In genomic region chr19:1026189-1027019, GRCh38 we compare ENCODE assay signal across 8 cellular contexts. TPM values are rescaled to one million over a fixed set of nuclear protein-coding genes. Genes with fewer than 3 reads are reported as not detected.
A peak's percentile ranks its signal among the peaks of the same experiment; 100 is the strongest.
DNase-seq lines count a peak whose midpoint lies in the region; ATAC-seq and TF ChIP-seq lines count a peak whose summit lies in the region.

Gene CNN2, plus strand, starts transcription at chr19:1026608. Its CDS starts 54 bp downstream, at chr19:1026662.

- TF ChIP-seq CTCF in MM.1S (IDR thresholded peaks at IDR 0.05; ENCODE audit: low read length), result no peak

- peak within 1 kb of the TSS; percentile 76 for H3K9ac ChIP-seq in MM.1S (ENCODE audit: low read length)

- no peaks in the 10 kb centered on the region for H3K36me3 ChIP-seq in CD8-positive, alpha-beta memory T cell (ENCODE audit: insufficient read depth, low read length)
- H3K36me3 ChIP-seq in MM.1S (replicated peaks; ENCODE audit: insufficient read depth, low read length), result no peaks in the 10 kb centered on the region; the same call in 1 of the 2 replicates

- CTCF ChIA-PET in CD8-positive, alpha-beta memory T cell (lab: Charles Lee), result interaction anchor here (0.8 to 8.4 kb wide), 15 partner anchors 10 to 240 kb away, joined by 3 to 62 read pairs (median 4); partner anchors contain the start of genes ABCA7, ARHGAP45 and WDR18

- H3K4me1 ChIP-seq in CD8-positive, alpha-beta memory T cell (ENCODE audit: insufficient read depth, low read length), result peaks cover 38% of the 10 kb centered on the region
- H3K4me1 ChIP-seq in MM.1S (ENCODE audit: low read length), result peaks cover 4% of the 10 kb centered on the region; the same call in 1 of the 2 replicates

- H3K79me2 ChIP-seq in MM.1S (ENCODE audit: low read length), result peaks cover 42% of the 10 kb centered on the region

- H3K27me3 Mint-ChIP-seq in CD8-positive, alpha-beta memory T cell, result peaks cover 0 to 6% of the 10 kb centered on the region in 2 donors

- H3K36me3 Mint-ChIP-seq in CD8-positive, alpha-beta memory T cell, result peaks cover 0 to 25% (median 7%) of the 10 kb centered on the region in 3 donors

- POLR2A ChIA-PET in CD8-positive, alpha-beta memory T cell (lab: Charles Lee), result interaction anchor here (0.7 to 9.2 kb wide), 11 partner anchors 9 to 100 kb away, joined by 3 to 143 read pairs (median 7); partner anchors contain the start of genes ABCA7 and ARHGAP45

- H3K4me3 ChIP-seq in CD8-positive, alpha-beta memory T cell (ENCODE audit: low read length), result peak within 1 kb of the TSS; percentile 92
- H3K4me3 ChIP-seq in MM.1S (ENCODE audit: low read length), result peak within 1 kb of the TSS; percentile 99

- peak within 1 kb of the TSS; percentile 89 for H3K27ac ChIP-seq in CD8-positive, alpha-beta memory T cell (ENCODE audit: low read depth, low read length)
- peak within 1 kb of the TSS; percentile 62; the same call in 1 of the 2 replicates for H3K27ac ChIP-seq in MM.1S (ENCODE audit: low read length)

- peak within 1 kb of the TSS; percentile 95 to 99 (median 98) for H3K4me3 Mint-ChIP-seq in CD8-positive, alpha-beta memory T cell

- H3K9me3 Mint-ChIP-seq in CD8-positive, alpha-beta memory T cell, result no peaks in the 10 kb centered on the region

- peak within 1 kb of the TSS; percentile 82 to 99 (median 96) for H3K27ac Mint-ChIP-seq in CD8-positive, alpha-beta memory T cell

- H3K4me2 ChIP-seq in MM.1S (ENCODE audit: low read depth, low read length), result peak within 1 kb of the TSS; percentile 97

- H3K9me2 ChIP-seq in MM.1S (replicated peaks; ENCODE audit: insufficient read depth, low read length), result no peaks in the 10 kb centered on the region

- H3K27me3 ChIP-seq in CD8-positive, alpha-beta memory T cell (ENCODE audit: insufficient read depth, low read length, poor library complexity, severe bottlenecking), result no peaks in the 10 kb centered on the region
- no peaks in the 10 kb centered on the region for H3K27me3 ChIP-seq in MM.1S (replicated peaks; ENCODE audit: insufficient read depth, low read length)

- peak within 1 kb of the TSS; percentile 100 for H2AFZ ChIP-seq in MM.1S (ENCODE audit: low read length)

- peak; percentile 38 for ATAC-seq in GM21529 (IDR thresholded peaks at IDR 0.05; ENCODE audit: unreplicated experiment)
- ATAC-seq in left lobe of liver, result peak; percentile 85

- no peaks in the 10 kb centered on the region for H4K20me1 ChIP-seq in MM.1S (ENCODE audit: insufficient read depth, low read length)

- peak; percentile 58 to 71 (median 68) for DNase-seq in CD8-positive, alpha-beta memory T cell
- peak; percentile 82 for DNase-seq in MM.1S
- DNase-seq in activated CD4-positive, alpha-beta T cell treated with anti-CD3 and anti-CD28 coated beads for 24 hours (ENCODE audit: low read depth in 2 of 2), result peak; percentile 46 to 64
- DNase-seq in dedifferentiated amniotic fluid mesenchymal stem cell (ENCODE audit: extremely low spot score), result peak; percentile 60
- DNase-seq in left lobe of liver (ENCODE audit: low spot score), result peak; percentile 87
- peak; percentile 50 for DNase-seq in stimulated activated CD8-positive, alpha-beta memory T cell treated with anti-CD3 and anti-CD28 coated beads, Interleukin-12 subunit alpha, Interleukin-12 subunit beta, amount 100 ng/mL, for 1 hour (ENCODE audit: low read depth)
- DNase-seq in NCI-H526 treated with DMSO at 0.1 percent for 48 hours (lab: John Stamatoyannopoulos, UW), result no peak

- H3F3A ChIP-seq in MM.1S (ENCODE audit: insufficient read depth, low read length), result peaks cover 38% of the 10 kb centered on the region

- no peaks in the 10 kb centered on the region for H3K9me3 ChIP-seq in CD8-positive, alpha-beta memory T cell (ENCODE audit: low read length)
- H3K9me3 ChIP-seq in MM.1S (replicated peaks; ENCODE audit: insufficient read depth, low read length), result no peaks in the 10 kb centered on the region

- H3K4me1 Mint-ChIP-seq in CD8-positive, alpha-beta memory T cell, result peaks cover 26 to 45% (median 32%) of the 10 kb centered on the region in 3 donors

RNA-seq across cellular contexts. Expression of gene CNN2, which starts in this region (rescaled TPM):
- total RNA-seq in CD8-positive, alpha-beta memory T cell, result 10 to 100 TPM; 78.1 to 78.9 TPM
- polyA plus RNA-seq in CD8-positive, alpha-beta memory T cell, result 792 TPM
- 23.2 TPM for total RNA-seq in left lobe of liver
